ENCODE assay signal across 2 cellular contexts in genomic region chr1:112643080-112643479, GRCh38.
TF ChIP-seq lines count a peak whose summit lies in the region.

No MANE protein-coding gene starts in this region.

TF ChIP-seq in GM23338, 12 proteins besides CTCF, POLR2A, EP300 and RAD21 (continued from another document):
- TF ChIP-seq REST (IDR thresholded peaks at IDR 0.05; ENCODE audit: unreplicated experiment) = no peak
- TF ChIP-seq ZNF462 (CRISPR knock-in tag; IDR thresholded peaks at IDR 0.05) = no peak

TF ChIP-seq in SK-N-SH treated with all-trans-retinoic acid at 6 μM for 48 hours, 23 proteins besides CTCF, POLR2A, EP300 and RAD21 (continued from another document):
- no peak for TF ChIP-seq PATZ1 (CRISPR knock-in tag; IDR thresholded peaks at IDR 0.05; ENCODE audit: borderline replicate concordance)
TF ChIP-seq in SK-N-SH treated with all-trans-retinoic acid at 6 μM for 48 hours: peak in this region for 0.
